1 cellular context compared by ENCODE assay signal in genomic region chr16:77500286-77500598, GRCh38.
TF ChIP-seq lines count a peak whose summit lies in the region.

No MANE protein-coding gene starts in this region.

TF ChIP-seq in H1, 55 proteins besides CTCF, POLR2A, EP300 and RAD21:
- TF ChIP-seq MAX (IDR thresholded peaks at IDR 0.05) = no peak
- TF ChIP-seq SIRT6 (IDR thresholded peaks at IDR 0.05; ENCODE audit: low read length) = no peak
- no peak for TF ChIP-seq ATF3 (IDR thresholded peaks at IDR 0.05; ENCODE audit: insufficient read depth, low read depth, low read length)
- TF ChIP-seq SUZ12 (IDR thresholded peaks at IDR 0.05; ENCODE audit: low read length) = no peak
- TF ChIP-seq EGR1 (IDR thresholded peaks at IDR 0.05; ENCODE audit: borderline replicate concordance, low read depth, low read length) = no peak
- TF ChIP-seq CEBPB (IDR thresholded peaks at IDR 0.05; ENCODE audit: low read depth, low read length) = no peak
- no peak for TF ChIP-seq HDAC2 (IDR thresholded peaks at IDR 0.05; ENCODE audit: borderline replicate concordance in 1 of 2, low read depth in 2 of 2, low read length in 2 of 2)
- no peak for TF ChIP-seq JUN (IDR thresholded peaks at IDR 0.05; ENCODE audit: low read depth, low read length)
- no peak for TF ChIP-seq CBX8 (IDR thresholded peaks at IDR 0.05; ENCODE audit: borderline replicate concordance, low read depth, low read length)
- no peak for TF ChIP-seq KDM1A (IDR thresholded peaks at IDR 0.05; ENCODE audit: borderline replicate concordance, low read length)
- no peak for TF ChIP-seq BRCA1 (IDR thresholded peaks at IDR 0.05; ENCODE audit: low read depth, low read length)
- TF ChIP-seq TBP (IDR thresholded peaks at IDR 0.05; ENCODE audit: low read depth, low read length) = no peak
- TF ChIP-seq SP2 (IDR thresholded peaks at IDR 0.05; ENCODE audit: low read length) = no peak
- TF ChIP-seq BACH1 (IDR thresholded peaks at IDR 0.05; ENCODE audit: low read length) = no peak
- TF ChIP-seq JUND (IDR thresholded peaks at IDR 0.05; ENCODE audit: low read length) = no peak
- no peak for TF ChIP-seq CHD2 (IDR thresholded peaks at IDR 0.05; ENCODE audit: low read length)
- no peak for TF ChIP-seq TAF1 (IDR thresholded peaks at IDR 0.05; ENCODE audit: low read depth, low read length)
TF ChIP-seq in H1: peak in this region for 0.
